1 cellular context compared by ENCODE assay signal in the genomic region with DNA sequence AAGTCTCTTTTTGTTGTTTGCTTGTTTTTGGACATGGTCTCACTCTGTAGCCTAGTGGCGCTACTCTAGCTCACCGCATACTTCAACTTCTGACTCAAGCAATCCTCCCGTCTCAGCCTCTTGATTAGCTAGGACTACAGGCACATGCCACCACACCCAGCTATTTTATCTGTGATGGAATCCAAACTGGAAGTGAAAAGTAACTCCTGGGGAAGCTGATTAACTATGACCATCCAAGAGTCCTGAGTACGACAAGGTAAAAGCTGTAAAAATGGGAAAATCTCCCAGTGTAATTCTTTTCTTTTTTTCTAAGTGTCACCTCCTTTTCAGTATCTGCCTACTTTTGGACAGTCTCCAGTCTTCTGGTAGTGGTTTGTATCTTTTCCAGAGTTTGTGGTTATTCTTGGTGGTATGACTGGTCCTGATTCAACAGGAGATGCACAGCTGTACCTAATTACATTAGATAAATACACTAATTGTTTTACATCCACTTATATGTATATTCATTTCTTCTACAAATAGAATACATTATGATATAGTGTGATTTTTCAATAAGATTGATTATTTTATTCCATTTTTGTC.
TF ChIP-seq lines count a peak whose summit lies in the region.

No MANE protein-coding gene starts in this region.

TF ChIP-seq in SK-N-SH, 30 proteins besides CTCF, POLR2A, EP300 and RAD21 (continued from another document):
- no peak for TF ChIP-seq REST (IDR thresholded peaks at IDR 0.05; ENCODE audit: low read depth, low read length)
- no peak for TF ChIP-seq GABPA (IDR thresholded peaks at IDR 0.05; ENCODE audit: low read depth)
- no peak for TF ChIP-seq CHD2 (IDR thresholded peaks at IDR 0.05; ENCODE audit: low read length, partially characterized antibody)
- no peak for TF ChIP-seq RXRA (IDR thresholded peaks at IDR 0.05; ENCODE audit: borderline replicate concordance, low read depth)
- TF ChIP-seq, protein P1, sequence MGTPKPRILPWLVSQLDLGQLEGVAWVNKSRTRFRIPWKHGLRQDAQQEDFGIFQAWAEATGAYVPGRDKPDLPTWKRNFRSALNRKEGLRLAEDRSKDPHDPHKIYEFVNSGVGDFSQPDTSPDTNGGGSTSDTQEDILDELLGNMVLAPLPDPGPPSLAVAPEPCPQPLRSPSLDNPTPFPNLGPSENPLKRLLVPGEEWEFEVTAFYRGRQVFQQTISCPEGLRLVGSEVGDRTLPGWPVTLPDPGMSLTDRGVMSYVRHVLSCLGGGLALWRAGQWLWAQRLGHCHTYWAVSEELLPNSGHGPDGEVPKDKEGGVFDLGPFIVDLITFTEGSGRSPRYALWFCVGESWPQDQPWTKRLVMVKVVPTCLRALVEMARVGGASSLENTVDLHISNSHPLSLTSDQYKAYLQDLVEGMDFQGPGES (IDR thresholded peaks at IDR 0.05; ENCODE audit: low read depth, low read length), result no peak
- TF ChIP-seq NRF1 (IDR thresholded peaks at IDR 0.05; ENCODE audit: low read depth, low read length), result no peak
- peak; percentile 60; the same call in 1 of the 2 replicates for TF ChIP-seq PBX3 (IDR thresholded peaks at IDR 0.05)
- peak; percentile 60; the same call in 1 of the 2 replicates for TF ChIP-seq MEF2A (IDR thresholded peaks at IDR 0.05; ENCODE audit: borderline replicate concordance, low read depth)
- no peak for TF ChIP-seq RCOR1 (IDR thresholded peaks at IDR 0.05; ENCODE audit: low read length)
TF ChIP-seq in SK-N-SH: peak in this region for 7.
